In genomic region chr1:234535763-234536515, GRCh38 we compare ENCODE assay signal across 10 cellular contexts. TPM values are rescaled to one million over a fixed set of nuclear protein-coding genes. Genes with fewer than 3 reads are reported as not detected.
DNase-seq lines count a peak whose midpoint lies in the region; ATAC-seq and TF ChIP-seq lines count a peak whose summit lies in the region.
"Had no signal": no experiment of that assay in that cellular context is flagged by ENCODE, and none has a peak within 500 bp of the region (broad histone marks: within the 10 kb centered on the region; RNA-seq: fewer than 3 reads in every experiment).

No MANE protein-coding gene starts in this region.

- H3K4me1 ChIP-seq in mammary epithelial cell (ENCODE audit: insufficient read depth, low read length) (peaks cover 77% of the 10 kb centered on the region), neural progenitor cell (peaks cover 35% of the 10 kb centered on the region), uterus (peaks cover 28 to 43% of the 10 kb centered on the region in 2 donors)

- POLR2A ChIA-PET in MCF 10A (lab: Yijun Ruan, JAX) = interaction anchor here (0.6 to 19.7 kb wide), 10 partner anchors 8 to 533 kb away, joined by 3 to 467 read pairs (median 88); partner anchors contain the start of gene IRF2BP2

- WGBS in mammary epithelial cell (ENCODE audit: low coverage, missing lambda C conversion rate) = 91% methylated on average over 14 of the region's 14 CpGs

- H3K4me2 ChIP-seq in mammary epithelial cell (ENCODE audit: insufficient read depth, low read depth, low read length) (no peak overlapping the region), neural progenitor cell (peak overlapping the region; percentile 41)

- H3K4me3 ChIP-seq in mammary epithelial cell (replicated peaks in 1 of 3; ENCODE audit: insufficient read depth in 1 of 3, low read depth in 2 of 3, low read length in 3 of 3) (no peak overlapping the region), fibroblast of villous mesenchyme (ENCODE audit: low read depth, low read length) (no peak overlapping the region), neural progenitor cell (no peak overlapping the region), uterus (no peak overlapping the region)
- H3K4me3 ChIP-seq: SK-N-MC had no signal

- no peaks in the 10 kb centered on the region for H3K27me3 ChIP-seq in mammary epithelial cell (ENCODE audit: insufficient read depth, low read length)
- H3K27me3 ChIP-seq in neural progenitor cell = no peaks in the 10 kb centered on the region
- H3K27me3 ChIP-seq in uterus = no peaks in the 10 kb centered on the region

- no peaks in the 10 kb centered on the region for H3K36me3 Mint-ChIP-seq in MCF 10A (ENCODE audit: insufficient read depth, unreplicated experiment)
- H3K36me3 Mint-ChIP-seq in neural progenitor cell = no peaks in the 10 kb centered on the region
- H3K36me3 Mint-ChIP-seq in activated T-helper 1 cell treated with anti-CD3 and anti-CD28 coated beads, Interleukin-12 subunit alpha, Interleukin-12 subunit beta, Interleukin-2, Interleukin-4 antibody, amounts not matched to agents 30 ng/mL and 10 ng/mL and 1 ng/mL, durations not matched to agents 14 hours and 24 hours and 36 hours (ENCODE audit: low read depth) = no peaks in the 10 kb centered on the region

- H3K9ac ChIP-seq in mammary epithelial cell (ENCODE audit: insufficient read depth, low read length) (no peak overlapping the region), neural progenitor cell (no peak overlapping the region)

- H3K27ac Mint-ChIP-seq in MCF 10A (ENCODE audit: low read depth, unreplicated experiment) (no peak overlapping the region), neural progenitor cell (peak overlapping the region; percentile 80)
- no peak overlapping the region for H3K27ac Mint-ChIP-seq in activated T-helper 1 cell treated with anti-CD3 and anti-CD28 coated beads, Interleukin-12 subunit alpha, Interleukin-12 subunit beta, Interleukin-2, Interleukin-4 antibody, amounts not matched to agents 30 ng/mL and 10 ng/mL and 1 ng/mL, durations not matched to agents 14 hours and 24 hours and 36 hours

- H3K9me3 ChIP-seq in mammary epithelial cell (replicated peaks; ENCODE audit: insufficient read depth, low read length) = no peaks in the 10 kb centered on the region
- H3K9me3 ChIP-seq in neural progenitor cell (ENCODE audit: low read depth) = no peaks in the 10 kb centered on the region
- no peaks in the 10 kb centered on the region for H3K9me3 ChIP-seq in uterus

- H3K27me3 Mint-ChIP-seq in MCF 10A (ENCODE audit: insufficient read depth, unreplicated experiment) (no peaks in the 10 kb centered on the region), neural progenitor cell (ENCODE audit: insufficient read depth, low read depth) (peaks cover 15% of the 10 kb centered on the region)
- H3K27me3 Mint-ChIP-seq in activated T-helper 1 cell treated with anti-CD3 and anti-CD28 coated beads, Interleukin-12 subunit alpha, Interleukin-12 subunit beta, Interleukin-2, Interleukin-4 antibody, amounts not matched to agents 30 ng/mL and 10 ng/mL and 1 ng/mL, durations not matched to agents 14 hours and 24 hours and 36 hours (ENCODE audit: insufficient read depth) = no peaks in the 10 kb centered on the region

- dilution Hi-C loops in mammary epithelial cell (cut with HindIII; ENCODE audit: low sequenced_read_pairs) = no loop called here

- H4K20me1 ChIP-seq in mammary epithelial cell (ENCODE audit: insufficient read depth, low read length) (no peaks in the 10 kb centered on the region), neural progenitor cell (ENCODE audit: low read depth) (peaks cover 6% of the 10 kb centered on the region)

- H3K4me1 Mint-ChIP-seq in MCF 10A (ENCODE audit: insufficient read depth, unreplicated experiment) (peaks cover 43% of the 10 kb centered on the region), neural progenitor cell (peaks cover 92% of the 10 kb centered on the region)
- peaks cover 9% of the 10 kb centered on the region for H3K4me1 Mint-ChIP-seq in activated T-helper 1 cell treated with anti-CD3 and anti-CD28 coated beads, Interleukin-12 subunit alpha, Interleukin-12 subunit beta, Interleukin-2, Interleukin-4 antibody, amounts not matched to agents 30 ng/mL and 10 ng/mL and 1 ng/mL, durations not matched to agents 14 hours and 24 hours and 36 hours (ENCODE audit: low read depth)

- in situ Hi-C loops in mammary epithelial cell (cut with MboI; ENCODE audit: low sequenced_read_pairs in 2 of 2) = no loop called here

- TF ChIP-seq CTCF in MCF 10A (IDR thresholded peaks at IDR 0.05; ENCODE audit: unreplicated experiment) (no peak), mammary epithelial cell (conservative IDR thresholded peaks at IDR 0.05 in 1 of 2, IDR thresholded peaks at IDR 0.05 in 1 of 2; ENCODE audit: extremely low read depth in 1 of 2, insufficient read depth in 1 of 2, low read depth in 1 of 2, low read length in 2 of 2) (no peak), fibroblast of villous mesenchyme (IDR thresholded peaks at IDR 0.05; ENCODE audit: insufficient read depth, low read depth, low read length) (no peak), neural progenitor cell (IDR thresholded peaks at IDR 0.05) (no peak), uterus (IDR thresholded peaks at IDR 0.05) (no peak)

- CTCF ChIA-PET in MCF 10A (lab: Yijun Ruan, JAX) = interaction anchor here (0.5 to 3.0 kb wide), 11 partner anchors 24 to 879 kb away, joined by 3 to 18 read pairs (median 3); no protein-coding TSS in a partner anchor
- CTCF ChIA-PET in mammary epithelial cell (lab: Charles Lee; ENCODE audit: low non-redundant PET) = no interaction called here

- H3K79me2 ChIP-seq in mammary epithelial cell (ENCODE audit: insufficient read depth, low read length) (no peaks in the 10 kb centered on the region), neural progenitor cell (ENCODE audit: low read depth) (no peaks in the 10 kb centered on the region)

- peak in 1 of 2 donors; percentile 23 for TF ChIP-seq POLR2A in uterus (IDR thresholded peaks at IDR 0.05)

- H3F3A ChIP-seq in neural progenitor cell (ENCODE audit: low read depth) = peaks cover 24% of the 10 kb centered on the region

- no peaks in the 10 kb centered on the region for H3K36me3 ChIP-seq in mammary epithelial cell (ENCODE audit: insufficient read depth, low read length)
- H3K36me3 ChIP-seq in neural progenitor cell = no peaks in the 10 kb centered on the region
- no peaks in the 10 kb centered on the region for H3K36me3 ChIP-seq in uterus

- H3K27ac ChIP-seq in mammary epithelial cell (ENCODE audit: insufficient read depth, low read depth, low read length) (no peak overlapping the region), neural progenitor cell (peak overlapping the region; percentile 34), uterus (peak overlapping the region; percentile 98 to 100)

- intact Hi-C loops in MCF 10A (cut with micrococcal nuclease) (no loop called here), mammary epithelial cell (cut with micrococcal nuclease) (no loop called here), uterus (cut with DNase I; ENCODE audit: low total_unique reads) (loop anchor here (10.0 kb wide), 1 partner anchor 69 kb away; no protein-coding TSS in a partner anchor)
- intact Hi-C loops in activated T-helper 1 cell treated with anti-CD3 and anti-CD28 coated beads, Interleukin-12 subunit alpha, Interleukin-12 subunit beta, Interleukin-2, Interleukin-4 antibody, amounts not matched to agents 30 ng/mL and 10 ng/mL and 1 ng/mL, durations not matched to agents 14 hours and 24 hours and 36 hours (cut with micrococcal nuclease) = no loop called here

- ATAC-seq in HG02610 (IDR thresholded peaks at IDR 0.05; ENCODE audit: unreplicated experiment) (no peak), HG03175 (IDR thresholded peaks at IDR 0.05; ENCODE audit: unreplicated experiment) (no peak)

- H3K4me3 Mint-ChIP-seq in MCF 10A (ENCODE audit: unreplicated experiment) (no peak overlapping the region), neural progenitor cell (no peak overlapping the region)
- H3K4me3 Mint-ChIP-seq in activated T-helper 1 cell treated with anti-CD3 and anti-CD28 coated beads, Interleukin-12 subunit alpha, Interleukin-12 subunit beta, Interleukin-2, Interleukin-4 antibody, amounts not matched to agents 30 ng/mL and 10 ng/mL and 1 ng/mL, durations not matched to agents 14 hours and 24 hours and 36 hours = no peak overlapping the region

- DNase-seq in MCF 10A (ENCODE audit: unreplicated experiment) (peak; percentile 61), mammary epithelial cell (no peak), fibroblast of villous mesenchyme (ENCODE audit: low read depth) (peak; percentile 88), neural progenitor cell (ENCODE audit: low spot score) (peak; percentile 61), uterus (peak; percentile 65 to 69)
- no peak for DNase-seq in activated T-helper 1 cell treated with anti-CD3 and anti-CD28 coated beads, Interleukin-12 subunit alpha, Interleukin-12 subunit beta, Interleukin-2, Interleukin-4 antibody, amounts not matched to agents 30 ng/mL and 10 ng/mL and 1 ng/mL, durations not matched to agents 14 hours and 24 hours and 36 hours (ENCODE audit: low spot score)
- DNase-seq: NCI-H1048 had no signal

- H3K9me3 Mint-ChIP-seq in MCF 10A (ENCODE audit: unreplicated experiment) (no peaks in the 10 kb centered on the region), neural progenitor cell (no peaks in the 10 kb centered on the region)
- H3K9me3 Mint-ChIP-seq in activated T-helper 1 cell treated with anti-CD3 and anti-CD28 coated beads, Interleukin-12 subunit alpha, Interleukin-12 subunit beta, Interleukin-2, Interleukin-4 antibody, amounts not matched to agents 30 ng/mL and 10 ng/mL and 1 ng/mL, durations not matched to agents 14 hours and 24 hours and 36 hours = no peaks in the 10 kb centered on the region

- H2AFZ ChIP-seq in mammary epithelial cell (ENCODE audit: low read depth, low read length) (no peak overlapping the region), neural progenitor cell (replicated peaks) (no peak overlapping the region)

- BruUV-seq in MCF 10A (replicated peaks; lab: Mats Ljungman, UMichigan) (no TSS peak), mammary epithelial cell (replicated peaks; lab: Mats Ljungman, UMichigan) (no TSS peak)

RNA-seq across cellular contexts. Expression of gene TARBP1, which starts 57.0 kb away (rescaled TPM):
- total RNA-seq in MCF 10A (2022) (45.5 and 52.5 TPM in 2 replicates), mammary epithelial cell (10 to 100 TPM; 16.1 to 18.0 TPM), fibroblast of villous mesenchyme (17.7 and 20.3 TPM in 2 replicates), neural progenitor cell (ENCODE audit: low replicate concordance) (60.1 and 99.0 TPM in 2 replicates), uterus (10 to 100 TPM in 3 of 4 donors, under 1 TPM in 1; 0.88 to 79.8 (median 21.2) TPM)
- 17.8 TPM for polyA plus RNA-seq in mammary epithelial cell
- 32.8 TPM for polyA minus RNA-seq in mammary epithelial cell
- total RNA-seq in activated T-helper 1 cell treated with anti-CD3 and anti-CD28 coated beads, Interleukin-12 subunit alpha, Interleukin-12 subunit beta, Interleukin-2, Interleukin-4 antibody, amounts not matched to agents 30 ng/mL and 10 ng/mL and 1 ng/mL, durations not matched to agents 14 hours and 24 hours and 36 hours = 71.7 and 78.9 TPM in 2 replicates

Comparison
In these comparisons a context has a peak if more than half of its experiments do, and no peak if none do; other contexts are left out.
1. DNase-seq: peak in MCF 10A (single experiment), fibroblast of villous mesenchyme (single experiment), neural progenitor cell (single experiment) and uterus (2 of 2); none in mammary epithelial cell (single experiment) and activated T-helper 1 cell treated with anti-CD3 and anti-CD28 coated beads, Interleukin-12 subunit alpha, Interleukin-12 subunit beta, Interleukin-2, Interleukin-4 antibody, amounts not matched to agents 30 ng/mL and 10 ng/mL and 1 ng/mL, durations not matched to agents 14 hours and 24 hours and 36 hours (single experiment).